ENCODE assay signal across 12 cellular contexts in the genomic region with DNA sequence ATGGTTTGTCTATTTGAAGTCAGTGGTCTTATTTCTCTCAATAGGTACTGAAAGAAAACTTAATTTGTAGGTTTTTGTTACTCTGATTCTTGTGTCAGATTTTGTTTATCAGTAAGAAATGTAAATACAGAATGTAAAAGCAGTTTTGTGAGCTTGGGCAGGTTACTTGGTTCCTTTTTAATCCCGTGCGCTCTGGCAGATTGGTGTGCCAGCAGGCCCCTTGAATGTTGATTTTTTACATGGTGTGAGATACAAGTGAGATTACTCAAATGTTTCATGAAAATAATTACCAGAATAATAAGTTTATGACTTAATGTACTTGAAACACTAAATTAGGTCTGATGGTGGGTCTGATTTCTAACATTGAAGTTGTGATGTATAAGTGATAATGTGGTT. TPM values are rescaled to one million over a fixed set of nuclear protein-coding genes. Genes with fewer than 3 reads are reported as not detected.
DNase-seq lines count a peak whose midpoint lies in the region; ATAC-seq and TF ChIP-seq lines count a peak whose summit lies in the region.
"Had no signal": no experiment of that assay in that cellular context is flagged by ENCODE, and none has a peak within 500 bp of the region (broad histone marks: within the 10 kb centered on the region; RNA-seq: fewer than 3 reads in every experiment).

No MANE protein-coding gene starts in this region.

- intact Hi-C loops in Right ventricle myocardium inferior (cut with DNase I): loop anchor here (5.0 kb wide), 1 partner anchor 36 kb away; the partner anchor contains the start of gene NFE2L2

- peaks cover 50% of the 10 kb centered on the region for H3K4me1 Mint-ChIP-seq in activated T-cell treated with anti-CD3 and anti-CD28 coated beads, Interleukin-2, amount 50 U/mL, for 24 hours (ENCODE audit: low read depth)
- peaks cover 11% of the 10 kb centered on the region for H3K4me1 Mint-ChIP-seq in activated CD8-positive, alpha-beta T cell treated with anti-CD3 and anti-CD28 coated beads, Interleukin-2, amount 10 ng/mL, durations not matched to agents 7 days and 5 days (ENCODE audit: low read depth)
- peaks cover 15% of the 10 kb centered on the region for H3K4me1 Mint-ChIP-seq in nephron progenitor cell

- H3K9me3 Mint-ChIP-seq in activated T-cell treated with anti-CD3 and anti-CD28 coated beads, Interleukin-2, amount 50 U/mL, for 24 hours: no peaks in the 10 kb centered on the region
- no peaks in the 10 kb centered on the region for H3K9me3 Mint-ChIP-seq in activated CD8-positive, alpha-beta T cell treated with anti-CD3 and anti-CD28 coated beads, Interleukin-2, amount 10 ng/mL, durations not matched to agents 7 days and 5 days (ENCODE audit: insufficient read depth)
- H3K9me3 Mint-ChIP-seq in nephron progenitor cell: no peaks in the 10 kb centered on the region

- H3K36me3 Mint-ChIP-seq in activated T-cell treated with anti-CD3 and anti-CD28 coated beads, Interleukin-2, amount 50 U/mL, for 24 hours (ENCODE audit: low read depth): peaks cover 84% of the 10 kb centered on the region
- H3K36me3 Mint-ChIP-seq in activated CD8-positive, alpha-beta T cell treated with anti-CD3 and anti-CD28 coated beads, Interleukin-2, amount 10 ng/mL, durations not matched to agents 7 days and 5 days (ENCODE audit: low read depth): peaks cover 63% of the 10 kb centered on the region
- peaks cover 76% of the 10 kb centered on the region for H3K36me3 Mint-ChIP-seq in nephron progenitor cell (ENCODE audit: low read depth)

- H3K27me3 Mint-ChIP-seq in activated T-cell treated with anti-CD3 and anti-CD28 coated beads, Interleukin-2, amount 50 U/mL, for 24 hours: no peaks in the 10 kb centered on the region
- no peaks in the 10 kb centered on the region for H3K27me3 Mint-ChIP-seq in activated CD8-positive, alpha-beta T cell treated with anti-CD3 and anti-CD28 coated beads, Interleukin-2, amount 10 ng/mL, durations not matched to agents 7 days and 5 days (ENCODE audit: low read depth)
- no peaks in the 10 kb centered on the region for H3K27me3 Mint-ChIP-seq in nephron progenitor cell (ENCODE audit: low read depth, poor library complexity)

- H3K4me3 Mint-ChIP-seq in activated T-cell treated with anti-CD3 and anti-CD28 coated beads, Interleukin-2, amount 50 U/mL, for 24 hours: no peak overlapping the region
- no peak overlapping the region for H3K4me3 Mint-ChIP-seq in activated CD8-positive, alpha-beta T cell treated with anti-CD3 and anti-CD28 coated beads, Interleukin-2, amount 10 ng/mL, durations not matched to agents 7 days and 5 days
- H3K4me3 Mint-ChIP-seq in nephron progenitor cell: no peak overlapping the region

- CTCF ChIA-PET in activated CD8-positive, alpha-beta T cell treated with anti-CD3 and anti-CD28 coated beads, Interleukin-2, amount 10 ng/mL, durations not matched to agents 7 days and 5 days (lab: Charles Lee): interaction anchor here (1.0 to 4.5 kb wide), 5 partner anchors 11 to 109 kb away, joined by 3 to 21 read pairs (median 4); no protein-coding TSS in a partner anchor

- TF ChIP-seq CTCF in nephron progenitor cell (IDR thresholded peaks at IDR 0.05): no peak

- DNase-seq in activated T-cell treated with anti-CD3 and anti-CD28 coated beads, Interleukin-2, amount 50 U/mL, for 24 hours: no peak
- DNase-seq in activated T-cell treated with anti-CD3 and anti-CD28 coated beads for 4 hours (no peak), nephron progenitor cell (no peak), Right ventricle myocardium inferior (ENCODE audit: missing footprints) (no peak), NCI-H187 treated with DMSO at 0.1 percent for 48 hours (lab: John Stamatoyannopoulos, UW) (no peak), NCI-H1048 (lab: John Stamatoyannopoulos, UW) (no peak)
- no peak for DNase-seq in activated CD8-positive, alpha-beta T cell treated with anti-CD3 and anti-CD28 coated beads, Interleukin-2, amount 10 ng/mL, durations not matched to agents 7 days and 5 days
- DNase-seq: activated CD4-positive, alpha-beta T cell treated with anti-CD3 and anti-CD28 coated beads for 1 hour; activated gamma-delta T cell treated with Interleukin-2 at 50 U/mL for 16 hours; erythroblast; posterior cingulate gyrus had no signal

- POLR2A ChIA-PET in activated CD8-positive, alpha-beta T cell treated with anti-CD3 and anti-CD28 coated beads, Interleukin-2, amount 10 ng/mL, durations not matched to agents 7 days and 5 days (lab: Charles Lee): interaction anchor here (1.0 to 2.1 kb wide), 4 partner anchors 10 to 37 kb away, joined by 3 to 9 read pairs (median 6); partner anchors contain the start of gene HNRNPA3

- H3K27ac Mint-ChIP-seq in activated T-cell treated with anti-CD3 and anti-CD28 coated beads, Interleukin-2, amount 50 U/mL, for 24 hours: peak overlapping the region; percentile 71
- peak overlapping the region; percentile 63 for H3K27ac Mint-ChIP-seq in activated CD8-positive, alpha-beta T cell treated with anti-CD3 and anti-CD28 coated beads, Interleukin-2, amount 10 ng/mL, durations not matched to agents 7 days and 5 days
- peak overlapping the region; percentile 57 for H3K27ac Mint-ChIP-seq in nephron progenitor cell

- H3K36me3 ChIP-seq in HUES48 (ENCODE audit: control insufficient read depth, insufficient read depth, low read length): peaks cover 37% of the 10 kb centered on the region

- ATAC-seq in activated CD8-positive, alpha-beta T cell treated with anti-CD3 and anti-CD28 coated beads, Interleukin-2, amount 10 ng/mL, durations not matched to agents 7 days and 5 days: no peak
- no peak for ATAC-seq in Right ventricle myocardium inferior

- H3K27ac ChIP-seq in HUES48 (ENCODE audit: low read depth, low read length): peak overlapping the region; percentile 39

- no peaks in the 10 kb centered on the region for H3K27me3 ChIP-seq in HUES48 (ENCODE audit: control insufficient read depth, insufficient read depth, low read length)

- no peaks in the 10 kb centered on the region for H3K9me3 ChIP-seq in HUES48 (ENCODE audit: control insufficient read depth, insufficient read depth, low read length)

- 0 out of 2 replicates have a peak, but pooled peaks cover 6% of the 10 kb centered on the region for H3K4me1 ChIP-seq in HUES48 (ENCODE audit: control insufficient read depth, insufficient read depth, low read length)

- H3K4me3 ChIP-seq in HUES48 (ENCODE audit: low read depth, low read length): no peak overlapping the region

- no peak overlapping the region for H3K9ac ChIP-seq in HUES48 (ENCODE audit: low read depth, low read length)

RNA-seq across cellular contexts. Expression of gene HNRNPA3, which starts 13.4 kb away (rescaled TPM):
- 100 to 1,000 TPM; 329 to 350 TPM for total RNA-seq in activated CD8-positive, alpha-beta T cell treated with anti-CD3 and anti-CD28 coated beads, Interleukin-2, amount 10 ng/mL, durations not matched to agents 7 days and 5 days
- 66.6 TPM for total RNA-seq in Right ventricle myocardium inferior

RNA-seq across cellular contexts. Expression of gene NFE2L2, which starts 38.6 kb away (rescaled TPM):
- total RNA-seq in activated CD8-positive, alpha-beta T cell treated with anti-CD3 and anti-CD28 coated beads, Interleukin-2, amount 10 ng/mL, durations not matched to agents 7 days and 5 days: 10 to 100 TPM; 61.3 to 64.3 TPM
- 53.4 TPM for total RNA-seq in Right ventricle myocardium inferior
